21 cellular contexts compared by ENCODE assay signal in the genomic region with DNA sequence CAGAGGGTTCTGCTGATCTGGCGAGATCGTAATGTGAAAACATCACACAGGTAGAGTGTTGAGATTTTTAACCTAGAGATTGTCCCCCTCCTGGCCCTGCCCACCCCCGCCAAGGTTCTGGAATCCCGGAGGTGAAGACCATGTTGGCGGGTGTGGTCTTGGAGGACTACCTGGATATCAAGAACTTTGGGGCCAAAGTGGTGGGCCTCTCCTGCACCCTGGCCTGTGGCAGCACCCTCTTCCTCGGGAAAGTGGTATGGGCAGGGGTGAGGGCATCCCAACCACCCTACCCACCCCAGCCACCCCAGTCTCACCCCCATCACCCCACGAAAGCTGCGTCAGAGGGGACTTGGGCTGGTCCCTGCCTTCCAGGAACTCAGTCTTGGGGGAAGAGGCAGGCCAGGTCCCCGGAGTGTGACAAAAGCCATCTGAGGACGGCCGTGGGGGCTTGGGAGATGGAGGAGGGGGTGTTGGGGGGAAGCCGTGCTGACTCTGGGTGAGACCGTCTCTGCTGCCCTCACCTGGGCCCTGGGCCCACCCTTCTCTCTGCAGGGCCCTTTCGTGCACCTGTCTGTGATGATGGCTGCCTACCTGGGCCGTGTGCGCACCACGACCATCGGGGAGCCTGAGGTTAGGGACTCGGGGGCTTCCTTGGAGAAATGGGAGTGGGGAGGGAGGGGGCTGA. TPM values are rescaled to one million over a fixed set of nuclear protein-coding genes. Genes with fewer than 3 reads are reported as not detected.
DNase-seq lines count a peak whose midpoint lies in the region; ATAC-seq and TF ChIP-seq lines count a peak whose summit lies in the region.
"Had no signal": no experiment of that assay in that cellular context is flagged by ENCODE, and none has a peak within 500 bp of the region (broad histone marks: within the 10 kb centered on the region; RNA-seq: fewer than 3 reads in every experiment).

No MANE protein-coding gene starts in this region.

- peak overlapping the region; percentile 49 for H3K4me3 Mint-ChIP-seq in activated naive CD4-positive, alpha-beta T cell treated with anti-CD3 and anti-CD28 coated beads, Interleukin-2, amount 50 U/mL, for 24 hours
- no peak overlapping the region for H3K4me3 Mint-ChIP-seq in activated naive CD4-positive, alpha-beta T cell treated with anti-CD3 and anti-CD28 coated beads, Interleukin-2, amount 10 ng/mL, durations not matched to agents 7 days and 5 days
- H3K4me3 Mint-ChIP-seq in naive B cell, result peak overlapping the region in 7 of 8 donors; percentile 17 to 62 (median 29)
- peak overlapping the region; percentile 78 for H3K4me3 Mint-ChIP-seq in type B pancreatic cell

- H3K27me3 ChIP-seq in esophagus squamous epithelium, result peaks cover 0 to 8% (median 0%) of the 10 kb centered on the region in 4 donors
- H3K27me3 ChIP-seq: BE2C, breast epithelium, pancreas had no signal

- no peak for DNase-seq in activated naive CD4-positive, alpha-beta T cell treated with anti-CD3 and anti-CD28 coated beads, Interleukin-2, amount 10 ng/mL, durations not matched to agents 7 days and 5 days
- DNase-seq in esophagus squamous epithelium (lab: John Stamatoyannopoulos, UW), result no peak
- DNase-seq in naive B cell, result no peak
- no peak for DNase-seq in type B pancreatic cell (ENCODE audit: extremely low spot score, unreplicated experiment)
- DNase-seq in anterior cingulate cortex (lab: John Stamatoyannopoulos, UW), result no peak
- DNase-seq in SHP77 treated with DMSO at 0.1 percent for 48 hours (lab: John Stamatoyannopoulos, UW), result no peak
- DNase-seq in NCI-H446 treated with DMSO at 0.1 percent for 48 hours (lab: John Stamatoyannopoulos, UW), result no peak
- DNase-seq: 8988T; activated CD4-positive, CD25-positive, alpha-beta regulatory T cell treated with anti-CD3 and anti-CD28 coated beads, Interleukin-2, amount 50 U/mL, for 72 hours; DMS 273 treated with DMSO at 0.1 percent for 48 hours; GF-D8; MV-4-11 had no signal

- H3K4me1 ChIP-seq in esophagus squamous epithelium, result peaks cover 6 to 12% (median 7%) of the 10 kb centered on the region in 3 donors
- H3K4me1 ChIP-seq: BE2C, breast epithelium had no signal

- ATAC-seq in naive B cell (ENCODE audit: low read depth in 2 of 2), result no peak
- ATAC-seq: stimulated activated naive CD8-positive, alpha-beta T cell treated with anti-CD3 and anti-CD28 coated beads, Interleukin-15, Interleukin-2, amounts not matched to agents 100 U/mL and 50 U/mL, for 24 hours had no signal

- no peaks in the 10 kb centered on the region for H3K9me3 Mint-ChIP-seq in activated naive CD4-positive, alpha-beta T cell treated with anti-CD3 and anti-CD28 coated beads, Interleukin-2, amount 50 U/mL, for 24 hours
- no peaks in the 10 kb centered on the region for H3K9me3 Mint-ChIP-seq in activated naive CD4-positive, alpha-beta T cell treated with anti-CD3 and anti-CD28 coated beads, Interleukin-2, amount 10 ng/mL, durations not matched to agents 7 days and 5 days
- H3K9me3 Mint-ChIP-seq in naive B cell, result no peaks in the 10 kb centered on the region
- no peaks in the 10 kb centered on the region for H3K9me3 Mint-ChIP-seq in type B pancreatic cell

- no peaks in the 10 kb centered on the region for H3K9me3 ChIP-seq in esophagus squamous epithelium
- H3K9me3 ChIP-seq: BE2C, breast epithelium, pancreas, upper lobe of left lung had no signal

- no peak overlapping the region for H3K27ac ChIP-seq in esophagus squamous epithelium
- H3K27ac ChIP-seq: pancreas had no signal

- no peak overlapping the region for H3K27ac Mint-ChIP-seq in activated naive CD4-positive, alpha-beta T cell treated with anti-CD3 and anti-CD28 coated beads, Interleukin-2, amount 50 U/mL, for 24 hours
- H3K27ac Mint-ChIP-seq in activated naive CD4-positive, alpha-beta T cell treated with anti-CD3 and anti-CD28 coated beads, Interleukin-2, amount 10 ng/mL, durations not matched to agents 7 days and 5 days, result no peak overlapping the region
- H3K27ac Mint-ChIP-seq in naive B cell (no peak overlapping the region), type B pancreatic cell (peak overlapping the region; percentile 30)

- peak overlapping the region in 3 of 4 donors; percentile 46 to 65 (median 47) for H3K4me3 ChIP-seq in esophagus squamous epithelium
- H3K4me3 ChIP-seq: GM12878 had no signal

- no peaks in the 10 kb centered on the region for H3K36me3 Mint-ChIP-seq in activated naive CD4-positive, alpha-beta T cell treated with anti-CD3 and anti-CD28 coated beads, Interleukin-2, amount 50 U/mL, for 24 hours
- no peaks in the 10 kb centered on the region for H3K36me3 Mint-ChIP-seq in activated naive CD4-positive, alpha-beta T cell treated with anti-CD3 and anti-CD28 coated beads, Interleukin-2, amount 10 ng/mL, durations not matched to agents 7 days and 5 days
- H3K36me3 Mint-ChIP-seq in naive B cell (no peaks in the 10 kb centered on the region), type B pancreatic cell (no peaks in the 10 kb centered on the region)

- no peak for TF ChIP-seq POLR2A in esophagus squamous epithelium (IDR thresholded peaks at IDR 0.05)

- intact Hi-C loops in esophagus squamous epithelium (cut with DNase I), result no loop called here

- TF ChIP-seq CTCF in esophagus squamous epithelium (IDR thresholded peaks at IDR 0.05) (no peak), type B pancreatic cell (conservative IDR thresholded peaks at IDR 0.05) (no peak)

- CTCF ChIA-PET in activated naive CD4-positive, alpha-beta T cell treated with anti-CD3 and anti-CD28 coated beads, Interleukin-2, amount 10 ng/mL, durations not matched to agents 7 days and 5 days (lab: Charles Lee), result interaction anchor here (1.1 kb wide), 1 partner anchor 244 kb away, joined by 4 read pairs; no protein-coding TSS in a partner anchor

- no peaks in the 10 kb centered on the region for H3K4me1 Mint-ChIP-seq in activated naive CD4-positive, alpha-beta T cell treated with anti-CD3 and anti-CD28 coated beads, Interleukin-2, amount 50 U/mL, for 24 hours
- no peaks in the 10 kb centered on the region for H3K4me1 Mint-ChIP-seq in activated naive CD4-positive, alpha-beta T cell treated with anti-CD3 and anti-CD28 coated beads, Interleukin-2, amount 10 ng/mL, durations not matched to agents 7 days and 5 days
- peaks cover 0 to 8% (median 0%) of the 10 kb centered on the region in 3 donors for H3K4me1 Mint-ChIP-seq in naive B cell
- no peaks in the 10 kb centered on the region for H3K4me1 Mint-ChIP-seq in type B pancreatic cell (ENCODE audit: unreplicated experiment)

- 80 to 90% methylated on average over 5 to 6 of the region's 19 CpGs for WGBS in esophagus squamous epithelium, 2 donors

- H3K27me3 Mint-ChIP-seq in activated naive CD4-positive, alpha-beta T cell treated with anti-CD3 and anti-CD28 coated beads, Interleukin-2, amount 50 U/mL, for 24 hours, result no peaks in the 10 kb centered on the region
- H3K27me3 Mint-ChIP-seq in activated naive CD4-positive, alpha-beta T cell treated with anti-CD3 and anti-CD28 coated beads, Interleukin-2, amount 10 ng/mL, durations not matched to agents 7 days and 5 days, result peaks cover 44% of the 10 kb centered on the region
- peaks cover 9 to 52% (median 26%) of the 10 kb centered on the region in 3 donors for H3K27me3 Mint-ChIP-seq in naive B cell
- H3K27me3 Mint-ChIP-seq in type B pancreatic cell, result no peaks in the 10 kb centered on the region

- no peaks in the 10 kb centered on the region for H3K36me3 ChIP-seq in esophagus squamous epithelium
- H3K36me3 ChIP-seq: BE2C, breast epithelium, pancreas, upper lobe of left lung had no signal

RNA-seq across cellular contexts. Expression of a gene that starts 4.4 kb away (rescaled TPM):
- total RNA-seq in esophagus squamous epithelium (not detected), type B pancreatic cell (ENCODE audit: low replicate concordance) (0.95 and 1.6 TPM in 2 replicates)
- polyA plus RNA-seq in naive B cell (ENCODE audit: low read depth in 6 of 6), result not detected
- total RNA-seq: GM12878, skeletal muscle tissue had no signal

RNA-seq across cellular contexts. Expression of a gene that starts 25.5 kb away (rescaled TPM):
- 1 to 10 TPM in 2 of 4 donors, not detected in 2; 1.6 to 4.5 TPM for total RNA-seq in esophagus squamous epithelium
- polyA plus RNA-seq in naive B cell (ENCODE audit: low read depth in 6 of 6), result not detected
- total RNA-seq in type B pancreatic cell (ENCODE audit: low replicate concordance), result 1.4 and 3.1 TPM in 2 replicates
- total RNA-seq: breast epithelium, GM12878, skeletal muscle tissue had no signal

RNA-seq across cellular contexts. Expression of a gene that starts 26.1 kb away (rescaled TPM):
- not detected for total RNA-seq in esophagus squamous epithelium
- not detected for polyA plus RNA-seq in naive B cell (ENCODE audit: low read depth in 6 of 6)
- total RNA-seq in type B pancreatic cell (ENCODE audit: low replicate concordance), result 0.38 and 1.6 TPM in 2 replicates
- total RNA-seq: GM12878, NCI-H460 had no signal

RNA-seq across cellular contexts. Expression of a gene that starts 30.1 kb away (rescaled TPM):
- total RNA-seq in esophagus squamous epithelium (10 to 100 TPM in 1 of 4 donors, 1 to 10 TPM in 3; 1.1 to 11.8 (median 3.7) TPM), type B pancreatic cell (ENCODE audit: low replicate concordance) (0.48 and 0.64 TPM in 2 replicates)
- polyA plus RNA-seq in naive B cell (ENCODE audit: low read depth in 6 of 6), result not detected
- total RNA-seq: GM12878, NCI-H460 had no signal

RNA-seq across cellular contexts. Expression of a gene that starts 43.9 kb away (rescaled TPM):
- total RNA-seq in esophagus squamous epithelium, result not detected
- not detected for polyA plus RNA-seq in naive B cell (ENCODE audit: low read depth in 6 of 6)
- total RNA-seq in type B pancreatic cell (ENCODE audit: low replicate concordance), result not detected in 2 replicates
- total RNA-seq: GM12878, NCI-H460, pancreas, skeletal muscle tissue had no signal
- polyA plus RNA-seq: GM12878, pancreas had no signal
